14 cellular contexts compared by ENCODE assay signal in genomic region chr10:12067336-12067735, GRCh38. TPM values are rescaled to one million over a fixed set of nuclear protein-coding genes. Genes with fewer than 3 reads are reported as not detected.
DNase-seq lines count a peak whose midpoint lies in the region; ATAC-seq and TF ChIP-seq lines count a peak whose summit lies in the region.
"Had no signal": no experiment of that assay in that cellular context is flagged by ENCODE, and none has a peak within 500 bp of the region (broad histone marks: within the 10 kb centered on the region; RNA-seq: fewer than 3 reads in every experiment).

No MANE protein-coding gene starts in this region.

- intact Hi-C loops in MCF 10A (cut with micrococcal nuclease) (no loop called here), breast epithelium (cut with DNase I; ENCODE audit: low total_unique reads) (no loop called here)

- peak overlapping the region; percentile 3 for H2AFZ ChIP-seq in fibroblast of lung (ENCODE audit: low read length)
- H2AFZ ChIP-seq: PC-9 had no signal

- H3K36me3 ChIP-seq in breast epithelium (no peaks in the 10 kb centered on the region), RWPE2 (ENCODE audit: low read depth) (no peaks in the 10 kb centered on the region), fibroblast of lung (ENCODE audit: control insufficient read depth, insufficient read depth, low read length) (no peaks in the 10 kb centered on the region)
- H3K36me3 ChIP-seq: BE2C had no signal

- TF ChIP-seq CTCF in MCF 10A (IDR thresholded peaks at IDR 0.05; ENCODE audit: unreplicated experiment) (no peak), breast epithelium (IDR thresholded peaks at IDR 0.05) (no peak), RWPE2 (IDR thresholded peaks at IDR 0.05; ENCODE audit: poor library complexity, severe bottlenecking) (no peak), fibroblast of lung (conservative IDR thresholded peaks at IDR 0.05 in 1 of 2, IDR thresholded peaks at IDR 0.05 in 1 of 2; ENCODE audit: low read depth in 1 of 2, low read length in 2 of 2) (no peak)

- no TSS peak for BruUV-seq in MCF 10A (replicated peaks; lab: Mats Ljungman, UMichigan)

- POLR2A ChIA-PET in MCF 10A (lab: Yijun Ruan, JAX) = interaction anchor here (2.2 kb wide), 1 partner anchor 25 kb away, joined by 34 read pairs; the partner anchor contains the start of gene UPF2

- H3K36me3 Mint-ChIP-seq in MCF 10A (ENCODE audit: insufficient read depth, unreplicated experiment) = no peaks in the 10 kb centered on the region
- H3K36me3 Mint-ChIP-seq: mesothelial cell of epicardium had no signal

- no peak overlapping the region for H3K4me3 Mint-ChIP-seq in MCF 10A (ENCODE audit: unreplicated experiment)
- H3K4me3 Mint-ChIP-seq: mesothelial cell of epicardium had no signal

- no peak overlapping the region for H3K4me3 ChIP-seq in breast epithelium
- H3K4me3 ChIP-seq in RWPE2 (ENCODE audit: severe bottlenecking) = no peak overlapping the region
- H3K4me3 ChIP-seq in fibroblast of lung (replicated peaks in 1 of 4; ENCODE audit: control extremely low read depth in 1 of 4, insufficient read depth in 1 of 4, low read depth in 3 of 4, low read length in 4 of 4) = no peak overlapping the region
- H3K4me3 ChIP-seq: PC-9 had no signal

- H3K9me3 ChIP-seq in breast epithelium (no peaks in the 10 kb centered on the region), RWPE2 (ENCODE audit: severe bottlenecking) (no peaks in the 10 kb centered on the region), fibroblast of lung (ENCODE audit: control insufficient read depth, insufficient read depth, low read depth, low read length) (no peaks in the 10 kb centered on the region)
- H3K9me3 ChIP-seq: BE2C had no signal

- ATAC-seq in RWPE2 (ENCODE audit: low read depth) = peak; percentile 65

- peak overlapping the region; percentile 17 for H3K4me2 ChIP-seq in fibroblast of lung (ENCODE audit: extremely low read depth, insufficient read depth, low read length)
- H3K4me2 ChIP-seq: PC-9 had no signal

- CTCF ChIA-PET in MCF 10A (lab: Yijun Ruan, JAX) = interaction anchor here (0.5 to 0.6 kb wide), 2 partner anchors 15 to 27 kb away, joined by 3 to 4 read pairs; no protein-coding TSS in a partner anchor

- H3K27me3 ChIP-seq in breast epithelium = no peaks in the 10 kb centered on the region
- no peaks in the 10 kb centered on the region for H3K27me3 ChIP-seq in RWPE2 (ENCODE audit: insufficient read depth, poor library complexity, severe bottlenecking)
- no peaks in the 10 kb centered on the region for H3K27me3 ChIP-seq in fibroblast of lung (ENCODE audit: control insufficient read depth, insufficient read depth, low read length)
- H3K27me3 ChIP-seq: BE2C had no signal

- no peaks in the 10 kb centered on the region for H3K27me3 Mint-ChIP-seq in MCF 10A (ENCODE audit: insufficient read depth, unreplicated experiment)

- no peaks in the 10 kb centered on the region for H4K20me1 ChIP-seq in fibroblast of lung (ENCODE audit: control insufficient read depth, extremely low read depth, insufficient read depth, low read length)

- H3K79me2 ChIP-seq in fibroblast of lung (ENCODE audit: control insufficient read depth, insufficient read depth, low read length) = peaks cover 1% of the 10 kb centered on the region

- H3K4me1 ChIP-seq in breast epithelium (no peaks in the 10 kb centered on the region), RWPE2 (ENCODE audit: insufficient read depth, poor library complexity, severe bottlenecking) (peaks cover 6% of the 10 kb centered on the region), fibroblast of lung (ENCODE audit: control insufficient read depth, extremely low read depth, insufficient read depth, low read length) (no peaks in the 10 kb centered on the region)

- no peak overlapping the region for H3K27ac ChIP-seq in breast epithelium
- peak overlapping the region; percentile 62 for H3K27ac ChIP-seq in RWPE2 (ENCODE audit: poor library complexity, severe bottlenecking)
- peak overlapping the region; percentile 4 for H3K27ac ChIP-seq in fibroblast of lung (ENCODE audit: insufficient read depth, low read length)
- H3K27ac ChIP-seq: PC-9 had no signal

- DNase-seq in MCF 10A (ENCODE audit: unreplicated experiment) (peak; percentile 20), breast epithelium (ENCODE audit: low spot score in 2 of 2) (no peak), RWPE2 (ENCODE audit: low spot score) (no peak), fibroblast of lung (ENCODE audit: low read depth in 2 of 2) (peak; percentile 35 to 95), stromal cell of bone marrow (ENCODE audit: low read depth) (peak; percentile 47), SIG-M5 (lab: John Stamatoyannopoulos, UW) (no peak), SIG-M5 treated with dmso at 0.1 percent for 504 hours (lab: John Stamatoyannopoulos, UW; ENCODE audit: unreplicated experiment) (no peak)
- no peak for DNase-seq in activated CD8-positive, alpha-beta memory T cell treated with anti-CD3 and anti-CD28 coated beads, Interleukin-2, amount 50 U/mL, for 4 hours
- DNase-seq: activated CD4-positive, alpha-beta T cell treated with anti-CD3 and anti-CD28 coated beads for 1 hour; BE2C; NCI-H187 treated with DMSO at 0.1 percent for 48 hours; stimulated activated CD4-positive, alpha-beta T cell treated with anti-CD3 and anti-CD28 coated beads, Interleukin-12 subunit alpha, Interleukin-12 subunit beta, amount 100 ng/mL, for 4 hours had no signal

- H3K9ac ChIP-seq in fibroblast of lung (ENCODE audit: insufficient read depth, low read length) = no peak overlapping the region

- H3K9me3 Mint-ChIP-seq in MCF 10A (ENCODE audit: unreplicated experiment) = no peaks in the 10 kb centered on the region
- H3K9me3 Mint-ChIP-seq: mesothelial cell of epicardium had no signal

- peaks cover 20% of the 10 kb centered on the region for H3K4me1 Mint-ChIP-seq in MCF 10A (ENCODE audit: insufficient read depth, unreplicated experiment)

- no peak overlapping the region for H3K27ac Mint-ChIP-seq in MCF 10A (ENCODE audit: low read depth, unreplicated experiment)
- H3K27ac Mint-ChIP-seq: mesothelial cell of epicardium had no signal

- no peak for TF ChIP-seq POLR2A in breast epithelium (IDR thresholded peaks at IDR 0.05)

RNA-seq across cellular contexts. Expression of gene DHTKD1, which starts 1.4 kb away (rescaled TPM):
- total RNA-seq in MCF 10A (2022) = 16.0 and 17.3 TPM in 2 replicates
- 10 to 100 TPM; 22.3 to 35.7 (median 31.9) TPM for total RNA-seq in breast epithelium
- total RNA-seq in fibroblast of lung = 20.0 and 23.1 TPM in 2 replicates
- 20.5 and 27.4 TPM in 2 replicates for polyA plus RNA-seq in fibroblast of lung
- polyA plus RNA-seq in fibroblast of lung (2012) = 5.4 and 7.8 TPM in 2 replicates
- polyA minus RNA-seq in fibroblast of lung (ENCODE audit: low replicate concordance) = 10.9 and 66.8 TPM in 2 replicates

RNA-seq across cellular contexts. Expression of gene UPF2, which starts 24.7 kb away (rescaled TPM):
- total RNA-seq in MCF 10A (2022) (24.3 and 24.7 TPM in 2 replicates), breast epithelium (10 to 100 TPM; 22.4 to 32.9 (median 29.2) TPM), fibroblast of lung (16.4 and 22.6 TPM in 2 replicates)
- polyA plus RNA-seq in fibroblast of lung = 17.0 and 20.8 TPM in 2 replicates
- polyA plus RNA-seq in fibroblast of lung (2012) = 17.3 and 19.5 TPM in 2 replicates
- 1.3 and 3.0 TPM in 2 replicates for polyA minus RNA-seq in fibroblast of lung (ENCODE audit: low replicate concordance)

Comparison
In these comparisons a context has a peak if more than half of its experiments do, and no peak if none do; other contexts are left out.
1. DNase-seq: peak in MCF 10A (single experiment), fibroblast of lung (2 of 2) and stromal cell of bone marrow (single experiment); none in breast epithelium (0 of 2), RWPE2 (single experiment), activated CD8-positive, alpha-beta memory T cell treated with anti-CD3 and anti-CD28 coated beads, Interleukin-2, amount 50 U/mL, for 4 hours (single experiment), SIG-M5 (single experiment) and SIG-M5 treated with dmso at 0.1 percent for 504 hours (single experiment).
2. H3K27ac ChIP-seq: peak in RWPE2 (single experiment) and fibroblast of lung (single experiment); none in breast epithelium (0 of 2).